Comparison of ENCODE assay signal across 16 cellular contexts in the genomic region with DNA sequence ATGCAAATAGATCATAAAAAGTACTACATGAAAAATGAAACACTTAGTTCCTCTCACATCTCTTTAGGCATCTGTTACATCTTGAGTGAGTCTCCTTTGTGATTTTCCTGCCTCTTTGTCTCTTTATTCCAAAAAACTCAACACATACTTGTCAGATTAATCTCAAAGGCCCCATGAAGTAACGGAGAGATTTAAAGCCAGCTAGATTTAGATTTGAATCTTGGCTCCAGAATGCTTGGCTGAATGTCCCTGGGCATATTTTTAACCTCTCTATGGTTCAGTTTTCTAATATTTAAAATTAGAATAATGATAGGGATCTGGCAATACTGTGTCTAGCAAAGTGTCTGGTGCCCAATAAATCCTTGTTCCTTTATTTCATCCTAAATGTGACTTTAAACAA.
"Had no signal": no experiment of that assay in that cellular context is flagged by ENCODE, and none has a peak within 500 bp of the region (broad histone marks: within the 10 kb centered on the region; RNA-seq: fewer than 3 reads in every experiment).

No MANE protein-coding gene starts in this region.

- H3K9me3 Mint-ChIP-seq: neural progenitor cell, WTC11 had no signal

- H3K27ac ChIP-seq: adrenal gland, neural progenitor cell, pancreas had no signal

- ATAC-seq: activated CD8-positive, alpha-beta T cell treated with anti-CD3 and anti-CD28 coated beads, Interleukin-2, amount 10 ng/mL, durations not matched to agents 7 days and 5 days; stimulated activated memory B cell treated with anti-CD40 and anti-IgM and Interleukin-4, amounts not matched to agents 10 μg/mL and 1 μg/mL and 100 μg/mL, for 72 hours; T-helper 17 cell; WTC11 had no signal

- H3K27me3 ChIP-seq: adrenal gland, heart left ventricle, neural progenitor cell had no signal

- H3K36me3 Mint-ChIP-seq: activated naive CD4-positive, alpha-beta T cell treated with anti-CD3 and anti-CD28 coated beads, Interleukin-2, amount 50 U/mL, for 24 hours; neural progenitor cell; stimulated activated memory B cell treated with anti-CD40 and anti-IgM and Interleukin-4, amounts not matched to agents 10 μg/mL and 1 μg/mL and 100 μg/mL, for 72 hours; WTC11 had no signal

- H3K4me1 Mint-ChIP-seq: activated naive CD4-positive, alpha-beta T cell treated with anti-CD3 and anti-CD28 coated beads, Interleukin-2, amount 50 U/mL, for 24 hours; stimulated activated memory B cell treated with anti-CD40 and anti-IgM and Interleukin-4, amounts not matched to agents 10 μg/mL and 1 μg/mL and 100 μg/mL, for 72 hours; T-helper 17 cell had no signal

- H3K4me1 ChIP-seq: adrenal gland, neural progenitor cell had no signal

- H3K27me3 Mint-ChIP-seq: activated naive CD4-positive, alpha-beta T cell treated with anti-CD3 and anti-CD28 coated beads, Interleukin-2, amount 50 U/mL, for 24 hours; stimulated activated memory B cell treated with anti-CD40 and anti-IgM and Interleukin-4, amounts not matched to agents 10 μg/mL and 1 μg/mL and 100 μg/mL, for 72 hours; T-helper 17 cell had no signal

- DNase-seq: activated CD4-positive, alpha-beta T cell treated with anti-CD3 and anti-CD28 coated beads for 4 hours; activated CD8-positive, alpha-beta memory T cell treated with anti-CD3 and anti-CD28 coated beads, Interleukin-2, amount 50 U/mL, for 4 hours; activated CD8-positive, alpha-beta T cell treated with anti-CD3 and anti-CD28 coated beads, Interleukin-2, amount 10 ng/mL, durations not matched to agents 7 days and 5 days; activated effector memory CD4-positive, alpha-beta T cell treated with anti-CD3 and anti-CD28 coated beads, Interleukin-2, amount 50 U/mL, for 16 hours; activated T-cell treated with anti-CD3 and anti-CD28 coated beads, Interleukin-2, amount 50 U/mL, for 48 hours; adrenal gland; heart left ventricle; midbrain; pancreas; stimulated activated CD4-positive, alpha-beta T cell treated with anti-CD3 and anti-CD28 coated beads, Interleukin-2, amount 100 ng/mL, for 48 hours; T-helper 17 cell had no signal

- H3K4me3 ChIP-seq: adrenal gland, heart left ventricle, lung, neural progenitor cell, pancreas had no signal

- H3K36me3 ChIP-seq: adrenal gland, heart left ventricle, neural progenitor cell, pancreas had no signal

- H3K4me3 Mint-ChIP-seq: activated CD8-positive, alpha-beta T cell treated with anti-CD3 and anti-CD28 coated beads, Interleukin-2, amount 10 ng/mL, durations not matched to agents 7 days and 5 days; activated naive CD4-positive, alpha-beta T cell treated with anti-CD3 and anti-CD28 coated beads, Interleukin-2, amount 50 U/mL, for 24 hours; neural progenitor cell; stimulated activated memory B cell treated with anti-CD40 and anti-IgM and Interleukin-4, amounts not matched to agents 10 μg/mL and 1 μg/mL and 100 μg/mL, for 72 hours; T-helper 17 cell; WTC11 had no signal

- H3K27ac Mint-ChIP-seq: activated CD8-positive, alpha-beta T cell treated with anti-CD3 and anti-CD28 coated beads, Interleukin-2, amount 10 ng/mL, durations not matched to agents 7 days and 5 days; activated naive CD4-positive, alpha-beta T cell treated with anti-CD3 and anti-CD28 coated beads, Interleukin-2, amount 50 U/mL, for 24 hours; neural progenitor cell; stimulated activated memory B cell treated with anti-CD40 and anti-IgM and Interleukin-4, amounts not matched to agents 10 μg/mL and 1 μg/mL and 100 μg/mL, for 72 hours; T-helper 17 cell; WTC11 had no signal

- H3K9me3 ChIP-seq: adrenal gland, heart left ventricle, pancreas had no signal
